30 cellular contexts compared by ENCODE assay signal in the genomic region with DNA sequence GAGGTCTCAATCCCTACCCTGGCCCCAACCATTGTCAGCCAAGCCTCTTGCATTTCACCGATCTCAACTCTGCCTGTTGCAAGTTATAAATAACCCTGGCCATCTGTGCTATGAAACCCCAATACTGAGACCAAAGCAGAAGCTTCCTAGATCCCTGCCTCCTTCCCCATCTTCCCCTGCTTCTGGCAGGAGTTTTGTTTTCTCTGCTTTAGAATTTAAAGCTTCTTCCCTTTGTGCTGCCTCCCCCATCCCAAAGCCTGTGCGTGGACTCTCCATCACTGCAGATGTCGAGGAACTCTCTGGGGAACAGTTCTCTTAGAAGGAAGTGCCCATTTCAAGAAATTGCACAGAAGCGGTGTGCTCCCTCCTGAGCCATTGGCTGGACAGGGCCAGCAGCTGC. TPM values are rescaled to one million over a fixed set of nuclear protein-coding genes. Genes with fewer than 3 reads are reported as not detected.
DNase-seq lines count a peak whose midpoint lies in the region; ATAC-seq and TF ChIP-seq lines count a peak whose summit lies in the region.
"Had no signal": no experiment of that assay in that cellular context is flagged by ENCODE, and none has a peak within 500 bp of the region (broad histone marks: within the 10 kb centered on the region; RNA-seq: fewer than 3 reads in every experiment).

No MANE protein-coding gene starts in this region.

- H3K27me3 Mint-ChIP-seq in nephron (ENCODE audit: low read depth) = no peaks in the 10 kb centered on the region

- H3K27me3 ChIP-seq in dorsolateral prefrontal cortex (no peaks in the 10 kb centered on the region), upper lobe of right lung (no peaks in the 10 kb centered on the region)
- H3K27me3 ChIP-seq: ovary, suprapubic skin, upper lobe of left lung had no signal

- no peak for ATAC-seq in upper lobe of right lung
- ATAC-seq: activated T-cell treated with anti-CD3 and anti-CD28 coated beads, Interleukin-2, amount 50 U/mL, for 4 hours; lower lobe of right lung; natural killer cell; Panc1; stimulated activated memory B cell treated with anti-CD40 and anti-IgM and Interleukin-4, amounts not matched to agents 10 μg/mL and 1 μg/mL and 100 μg/mL, for 72 hours had no signal

- H3K4me3 ChIP-seq in dorsolateral prefrontal cortex = no peak overlapping the region
- no peak overlapping the region for H3K4me3 ChIP-seq in upper lobe of right lung
- H3K4me3 ChIP-seq: cardiac muscle cell, lower lobe of right lung, ovary, suprapubic skin, upper lobe of left lung had no signal

- DNase-seq in DMS 273 (lab: John Stamatoyannopoulos, UW; ENCODE audit: unreplicated experiment) (peak; percentile 87), NCI-H2171 (lab: John Stamatoyannopoulos, UW) (peak; percentile 24), dorsolateral prefrontal cortex (peak in 3 of 10 donors; percentile 37 to 53 (median 51)), DMS153 treated with DMSO at 0.1 percent for 48 hours (lab: John Stamatoyannopoulos, UW; ENCODE audit: unreplicated experiment) (no peak), upper lobe of right lung (no peak)
- DNase-seq in NK-92 treated with Interleukin-12 subunit alpha and Interleukin-12 subunit beta, amount 100 ng/mL, for 24 hours (lab: John Stamatoyannopoulos, UW) = no peak
- DNase-seq: activated CD4-positive, alpha-beta T cell treated with anti-CD3 and anti-CD28 coated beads for 4 hours; activated CD8-positive, alpha-beta memory T cell treated with anti-CD3 and anti-CD28 coated beads for 24 hours; activated gamma-delta T cell treated with Interleukin-2 at 50 U/mL for 16 hours; activated naive CD8-positive, alpha-beta T cell treated with anti-CD3 and anti-CD28 coated beads, Interleukin-2, amount 10 ng/mL, durations not matched to agents 7 days and 5 days; activated T-cell treated with anti-CD3 and anti-CD28 coated beads, Interleukin-2, amount 50 U/mL, for 4 hours; aorta; Calu3; cortex of kidney; HFFc6; lower lobe of right lung; natural killer cell; ovary; SHP77 treated with DMSO at 0.1 percent for 48 hours; upper lobe of left lung had no signal

- intact Hi-C loops in dorsolateral prefrontal cortex (cut with DNase I) (no loop called here), upper lobe of right lung (cut with DNase I) (no loop called here)

- peak overlapping the region in 2 of 3 experiments; percentile 15 to 26 for H3K4me3 Mint-ChIP-seq in nephron
- H3K4me3 Mint-ChIP-seq: activated naive CD8-positive, alpha-beta T cell treated with anti-CD3 and anti-CD28 coated beads, Interleukin-2, amount 10 ng/mL, durations not matched to agents 7 days and 5 days; activated T-cell treated with anti-CD3 and anti-CD28 coated beads, Interleukin-2, amount 50 U/mL, for 4 hours; CD14-positive monocyte; HFFc6; IgD-negative memory B cell; natural killer cell; stimulated activated memory B cell treated with anti-CD40 and anti-IgM and Interleukin-4, amounts not matched to agents 10 μg/mL and 1 μg/mL and 100 μg/mL, for 72 hours; T-helper 2 cell treated with Interferon-gamma antibody and Interleukin-4, amounts not matched to agents 5 μg/mL and 100 μg/mL, for 36 hours had no signal

- H3K4me1 Mint-ChIP-seq in nephron = peaks cover 47% of the 10 kb centered on the region
- H3K4me1 Mint-ChIP-seq: activated naive CD8-positive, alpha-beta T cell treated with anti-CD3 and anti-CD28 coated beads, Interleukin-2, amount 10 ng/mL, durations not matched to agents 7 days and 5 days; IgD-negative memory B cell; natural killer cell; stimulated activated memory B cell treated with anti-CD40 and anti-IgM and Interleukin-4, amounts not matched to agents 10 μg/mL and 1 μg/mL and 100 μg/mL, for 72 hours had no signal

- H3K9me3 Mint-ChIP-seq in nephron = peaks cover 14% of the 10 kb centered on the region
- H3K9me3 Mint-ChIP-seq: natural killer cell; T-helper 2 cell treated with Interferon-gamma antibody and Interleukin-4, amounts not matched to agents 5 μg/mL and 100 μg/mL, for 36 hours had no signal

- H3K27ac ChIP-seq in dorsolateral prefrontal cortex = peak overlapping the region in 35 of 59 donors; percentile 1 to 86 (median 40)
- H3K27ac ChIP-seq in upper lobe of right lung = no peak overlapping the region
- H3K27ac ChIP-seq: cardiac muscle cell, lower lobe of right lung, ovary, suprapubic skin, upper lobe of left lung had no signal

- TF ChIP-seq CTCF in dorsolateral prefrontal cortex (IDR thresholded peaks at IDR 0.05 in 54 of 56, conservative IDR thresholded peaks at IDR 0.05 in 2 of 56; ENCODE audit: low read depth in 1 of 56, partially characterized antibody in 56 of 56) (no peak), nephron (IDR thresholded peaks at IDR 0.05; ENCODE audit: unreplicated experiment in 3 of 3) (no peak), upper lobe of right lung (IDR thresholded peaks at IDR 0.05) (no peak)

- H3K36me3 ChIP-seq in upper lobe of right lung = no peaks in the 10 kb centered on the region
- H3K36me3 ChIP-seq: cardiac muscle cell, lower lobe of right lung, ovary, suprapubic skin, upper lobe of left lung had no signal

- H3K36me3 Mint-ChIP-seq in nephron (ENCODE audit: low read depth) = no peaks in the 10 kb centered on the region
- H3K36me3 Mint-ChIP-seq: activated naive CD8-positive, alpha-beta T cell treated with anti-CD3 and anti-CD28 coated beads, Interleukin-2, amount 10 ng/mL, durations not matched to agents 7 days and 5 days; CD14-positive monocyte; IgD-negative memory B cell; stimulated activated memory B cell treated with anti-CD40 and anti-IgM and Interleukin-4, amounts not matched to agents 10 μg/mL and 1 μg/mL and 100 μg/mL, for 72 hours had no signal

- no peaks in the 10 kb centered on the region for H3K9me3 ChIP-seq in upper lobe of right lung
- H3K9me3 ChIP-seq: lower lobe of right lung, ovary, suprapubic skin had no signal

- no peaks in the 10 kb centered on the region for H3K4me1 ChIP-seq in upper lobe of right lung
- H3K4me1 ChIP-seq: lower lobe of right lung, suprapubic skin, upper lobe of left lung had no signal

- peak overlapping the region; percentile 66 to 84 (median 67) for H3K27ac Mint-ChIP-seq in nephron
- H3K27ac Mint-ChIP-seq: activated naive CD8-positive, alpha-beta T cell treated with anti-CD3 and anti-CD28 coated beads, Interleukin-2, amount 10 ng/mL, durations not matched to agents 7 days and 5 days; CD14-positive monocyte; HFFc6; IgD-negative memory B cell; natural killer cell; stimulated activated memory B cell treated with anti-CD40 and anti-IgM and Interleukin-4, amounts not matched to agents 10 μg/mL and 1 μg/mL and 100 μg/mL, for 72 hours; T-helper 2 cell treated with Interferon-gamma antibody and Interleukin-4, amounts not matched to agents 5 μg/mL and 100 μg/mL, for 36 hours had no signal

RNA-seq across cellular contexts. Expression of a gene that starts 17.4 kb away (rescaled TPM):
- total RNA-seq in dorsolateral prefrontal cortex = under 1 TPM in 21 of 120 experiments, not detected in 99; 0.26 to 0.91 (median 0.38) TPM
- total RNA-seq in upper lobe of right lung = not detected
- total RNA-seq: activated naive CD8-positive, alpha-beta T cell treated with anti-CD3 and anti-CD28 coated beads, Interleukin-2, amount 10 ng/mL, durations not matched to agents 7 days and 5 days; activated T-cell treated with anti-CD3 and anti-CD28 coated beads, Interleukin-2, amount 50 U/mL, for 4 hours; aorta; Calu3; H1; HFFc6; kidney epithelial cell; lower lobe of right lung; natural killer cell; ovary; suprapubic skin; upper lobe of left lung had no signal

RNA-seq across cellular contexts. Expression of a gene that starts 24.3 kb away (rescaled TPM):
- 100 to 1,000 TPM in 3 of 120 experiments, 10 to 100 TPM in 117; 45.1 to 109 (median 75.9) TPM for total RNA-seq in dorsolateral prefrontal cortex
- 4.1 TPM for total RNA-seq in upper lobe of right lung
- total RNA-seq: activated naive CD8-positive, alpha-beta T cell treated with anti-CD3 and anti-CD28 coated beads, Interleukin-2, amount 10 ng/mL, durations not matched to agents 7 days and 5 days; natural killer cell had no signal

Comparison
In these comparisons a context has a peak if more than half of its experiments do, and no peak if none do; other contexts are left out.
1. DNase-seq: peak in DMS 273 (single experiment) and NCI-H2171 (single experiment); none in DMS153 treated with DMSO at 0.1 percent for 48 hours (single experiment), upper lobe of right lung (single experiment) and NK-92 treated with Interleukin-12 subunit alpha and Interleukin-12 subunit beta, amount 100 ng/mL, for 24 hours (single experiment).